ENCODE assay signal across 13 cellular contexts in genomic region chr10:60989400-60989876, GRCh38. TPM values are rescaled to one million over a fixed set of nuclear protein-coding genes. Genes with fewer than 3 reads are reported as not detected.
DNase-seq lines count a peak whose midpoint lies in the region; ATAC-seq and TF ChIP-seq lines count a peak whose summit lies in the region.
"Had no signal": no experiment of that assay in that cellular context is flagged by ENCODE, and none has a peak within 500 bp of the region (broad histone marks: within the 10 kb centered on the region; RNA-seq: fewer than 3 reads in every experiment).

No MANE protein-coding gene starts in this region.

- no peak for TF ChIP-seq POLR2A in esophagus muscularis mucosa (IDR thresholded peaks at IDR 0.05; ENCODE audit: low read depth)

- peaks cover 13% of the 10 kb centered on the region for H3K27me3 Mint-ChIP-seq in activated CD4-positive, alpha-beta memory T cell treated with anti-CD3 and anti-CD28 coated beads for 36 hours

- WGBS in esophagus muscularis mucosa = 84% methylated on average over 4 of the region's 4 CpGs

- no peaks in the 10 kb centered on the region for H3K79me2 ChIP-seq in DOHH2 (ENCODE audit: control insufficient read depth, low read length)

- H3K9me3 ChIP-seq in DOHH2 (ENCODE audit: control insufficient read depth, insufficient read depth, low read length) (no peaks in the 10 kb centered on the region), esophagus muscularis mucosa (no peaks in the 10 kb centered on the region), right atrium auricular region (no peaks in the 10 kb centered on the region)
- H3K9me3 ChIP-seq: MG63 had no signal

- no peaks in the 10 kb centered on the region for H3K4me1 Mint-ChIP-seq in activated CD4-positive, alpha-beta memory T cell treated with anti-CD3 and anti-CD28 coated beads for 36 hours (ENCODE audit: low read depth)

- no peak overlapping the region for H3K27ac ChIP-seq in DOHH2 (ENCODE audit: low read depth, low read length)
- H3K27ac ChIP-seq in epithelial cell of prostate = peak overlapping the region; percentile 53
- H3K27ac ChIP-seq in esophagus muscularis mucosa (replicated peaks in 1 of 4) = no peak overlapping the region
- H3K27ac ChIP-seq in right atrium auricular region = no peak overlapping the region

- H3K9me3 Mint-ChIP-seq in activated CD4-positive, alpha-beta memory T cell treated with anti-CD3 and anti-CD28 coated beads for 36 hours = no peaks in the 10 kb centered on the region

- peak; percentile 63 for ATAC-seq in GM21515 (IDR thresholded peaks at IDR 0.05; ENCODE audit: unreplicated experiment)
- ATAC-seq: left ventricle myocardium superior, Panc1 had no signal

- POLR2A ChIA-PET in activated CD4-positive, alpha-beta memory T cell treated with anti-CD3 and anti-CD28 coated beads for 36 hours (lab: Charles Lee) = no interaction called here

- no peak overlapping the region for H3K4me3 Mint-ChIP-seq in activated CD4-positive, alpha-beta memory T cell treated with anti-CD3 and anti-CD28 coated beads for 36 hours

- DNase-seq in HT1080 (ENCODE audit: low read depth) (peak; percentile 56), epithelial cell of prostate (ENCODE audit: low read depth, low spot score) (no peak), esophagus muscularis mucosa (ENCODE audit: extremely low spot score) (no peak), right atrium auricular region (ENCODE audit: low spot score) (no peak), C1 segment of cervical spinal cord (lab: John Stamatoyannopoulos, UW) (no peak)
- no peak for DNase-seq in activated CD4-positive, alpha-beta memory T cell treated with anti-CD3 and anti-CD28 coated beads for 36 hours
- DNase-seq: activated CD4-positive, CD25-positive, alpha-beta regulatory T cell treated with anti-CD3 and anti-CD28 coated beads, Interleukin-2, amount 50 U/mL, for 72 hours; activated naive CD4-positive, alpha-beta T cell treated with anti-CD3 and anti-CD28 coated beads, Interleukin-2, amount 50 U/mL, for 16 hours; left ventricle myocardium superior; MG63 had no signal

- H4K20me1 ChIP-seq in DOHH2 (ENCODE audit: control insufficient read depth, insufficient read depth, low read depth, low read length) = no peaks in the 10 kb centered on the region

- H3K4me3 ChIP-seq in DOHH2 (ENCODE audit: low read length) (no peak overlapping the region), esophagus muscularis mucosa (no peak overlapping the region), right atrium auricular region (no peak overlapping the region)
- H3K4me3 ChIP-seq: MG63 had no signal

- H3K9me2 ChIP-seq in DOHH2 (replicated peaks; ENCODE audit: control insufficient read depth, low read length) = no peaks in the 10 kb centered on the region

- H3K36me3 ChIP-seq in DOHH2 (ENCODE audit: control insufficient read depth, low read length) (no peaks in the 10 kb centered on the region), esophagus muscularis mucosa (no peaks in the 10 kb centered on the region), right atrium auricular region (no peaks in the 10 kb centered on the region)
- H3K36me3 ChIP-seq: MG63 had no signal

- intact Hi-C loops in activated CD4-positive, alpha-beta memory T cell treated with anti-CD3 and anti-CD28 coated beads for 36 hours (cut with micrococcal nuclease) = no loop called here
- intact Hi-C loops in esophagus muscularis mucosa (cut with DNase I) = no loop called here

- peaks cover 9% of the 10 kb centered on the region for H3K4me1 ChIP-seq in DOHH2 (ENCODE audit: control insufficient read depth, low read length)
- H3K4me1 ChIP-seq in esophagus muscularis mucosa = no peaks in the 10 kb centered on the region
- no peaks in the 10 kb centered on the region for H3K4me1 ChIP-seq in right atrium auricular region

- TF ChIP-seq EP300 in esophagus muscularis mucosa (IDR thresholded peaks at IDR 0.05) = no peak

- no peaks in the 10 kb centered on the region for H3F3A ChIP-seq in DOHH2 (ENCODE audit: control insufficient read depth, insufficient read depth)

- peak overlapping the region; percentile 35 for H3K4me2 ChIP-seq in DOHH2 (ENCODE audit: low read length)

- TF ChIP-seq CTCF in DOHH2 (IDR thresholded peaks at IDR 0.05; ENCODE audit: low read depth, low read length, poor library complexity, severe bottlenecking) (no peak), esophagus muscularis mucosa (IDR thresholded peaks at IDR 0.05) (no peak), right atrium auricular region (IDR thresholded peaks at IDR 0.05) (no peak)

- no peaks in the 10 kb centered on the region for H3K36me3 Mint-ChIP-seq in activated CD4-positive, alpha-beta memory T cell treated with anti-CD3 and anti-CD28 coated beads for 36 hours

- H3K27ac Mint-ChIP-seq in activated CD4-positive, alpha-beta memory T cell treated with anti-CD3 and anti-CD28 coated beads for 36 hours = no peak overlapping the region

- CTCF ChIA-PET in activated CD4-positive, alpha-beta memory T cell treated with anti-CD3 and anti-CD28 coated beads for 36 hours (lab: Charles Lee) = no interaction called here

- no peaks in the 10 kb centered on the region for H3K27me3 ChIP-seq in DOHH2 (ENCODE audit: control insufficient read depth, low read length)
- H3K27me3 ChIP-seq in esophagus muscularis mucosa = no peaks in the 10 kb centered on the region
- no peaks in the 10 kb centered on the region for H3K27me3 ChIP-seq in right atrium auricular region
- H3K27me3 ChIP-seq: MG63 had no signal

RNA-seq across cellular contexts. Expression of gene RHOBTB1, which starts 45.5 kb away (rescaled TPM):
- 5.9 and 6.8 TPM in 2 replicates for total RNA-seq in HT1080 (2014; rRNA removed; shearing (Covaris generic))
- 4.5 and 5.8 TPM in 2 replicates for polyA plus RNA-seq in HT1080 (2015; cell fraction: cytosol; rRNA removed)
- polyA plus RNA-seq in HT1080 (2015; cell fraction: nucleus; rRNA removed) = 8.4 and 11.1 TPM in 2 replicates
- not detected for total RNA-seq in activated CD4-positive, alpha-beta memory T cell treated with anti-CD3 and anti-CD28 coated beads for 36 hours
- total RNA-seq in esophagus muscularis mucosa (10 to 100 TPM; 16.7 to 39.2 (median 20.1) TPM), right atrium auricular region (10 to 100 TPM; 13.2 to 16.8 TPM)
